Comparison of ENCODE assay signal across 26 cellular contexts in genomic region chr13:94331281-94331680, GRCh38.
A peak's percentile ranks its signal among the peaks of the same experiment; 100 is the strongest.
DNase-seq lines count a peak whose midpoint lies in the region; ATAC-seq, FAIRE-seq and TF ChIP-seq lines count a peak whose summit lies in the region.
"Had no signal": no experiment of that assay in that cellular context is flagged by ENCODE, and none has a peak within 500 bp of the region (broad histone marks: within the 10 kb centered on the region; RNA-seq: fewer than 3 reads in every experiment).

No MANE protein-coding gene starts in this region.

- H2BK15ac ChIP-seq in IMR-90 (ENCODE audit: low read depth, low read length): peak overlapping the region; percentile 34; the same call in 1 of the 3 replicates

- ATAC-seq in IMR-90 (ENCODE audit: low read depth) (no peak), GM19328 (IDR thresholded peaks at IDR 0.05; ENCODE audit: unreplicated experiment) (no peak)
- ATAC-seq: A549 had no signal

- intact Hi-C loops in IMR-90 (cut with micrococcal nuclease): loop anchor here (10.0 kb wide), 1 partner anchor 126 kb away; no protein-coding TSS in a partner anchor
- intact Hi-C loops in head of caudate nucleus (cut with DNase I): no loop called here

- H2AK9ac ChIP-seq in IMR-90 (replicated peaks; ENCODE audit: low read depth, low read length, poor library complexity): no peak overlapping the region

- H3K4me1 ChIP-seq in IMR-90 (ENCODE audit: control insufficient read depth, insufficient read depth, low read length) (peaks cover 30% of the 10 kb centered on the region), astrocyte (ENCODE audit: insufficient read depth, low read length) (peaks cover 27% of the 10 kb centered on the region), HAP-1 (peaks cover 3% of the 10 kb centered on the region; the same call in 1 of the 2 replicates)

- no CpG with 5 or more reads among the region's 3 CpGs for WGBS in IMR-90 (ENCODE audit: extremely low coverage in 2 of 2, insufficient read length in 1 of 2), 2 experiments

- H2AK5ac ChIP-seq in IMR-90 (ENCODE audit: low read depth, low read length): peak overlapping the region; percentile 73; the same call in 1 of the 2 replicates

- no peak overlapping the region for H3K27ac ChIP-seq in IMR-90 (ENCODE audit: insufficient read depth, low read length)
- no peak overlapping the region for H3K27ac ChIP-seq in astrocyte (ENCODE audit: low read depth, low read length)
- H3K27ac ChIP-seq: BLaER1 treated with 17β-estradiol and CSF1 and Interleukin-3, amounts not matched to agents 10 nM and 100 nM; SJSA1 had no signal

- dilution Hi-C loops in IMR-90 (cut with HindIII; ENCODE audit: low sequenced_read_pairs, unreplicated experiment): no loop called here

- TF ChIP-seq CTCF in IMR-90 (conservative IDR thresholded peaks at IDR 0.05; ENCODE audit: low read depth, low read length) (no peak), astrocyte (IDR thresholded peaks at IDR 0.05; ENCODE audit: insufficient read depth, low read depth, low read length) (no peak), nephron (IDR thresholded peaks at IDR 0.05; ENCODE audit: unreplicated experiment in 3 of 3) (no peak)

- no peaks in the 10 kb centered on the region for H3K79me1 ChIP-seq in IMR-90 (ENCODE audit: low read depth in 1 of 2, low read length in 2 of 2)

- no peaks in the 10 kb centered on the region for H3K9me3 ChIP-seq in IMR-90 (ENCODE audit: control insufficient read depth, insufficient read depth, low read length)
- H3K9me3 ChIP-seq in astrocyte (ENCODE audit: insufficient read depth, low read depth, low read length): no peaks in the 10 kb centered on the region
- no peaks in the 10 kb centered on the region for H3K9me3 ChIP-seq in HAP-1
- H3K9me3 ChIP-seq: A549, SJSA1 had no signal

- 0 out of 4 replicates have a peak overlapping the region, but pooled peaks of 1 of the 2 experiments have one; percentile 4 for H4K8ac ChIP-seq in IMR-90 (ENCODE audit: low read depth in 2 of 2, low read length in 2 of 2)

- H2BK20ac ChIP-seq in IMR-90 (ENCODE audit: low read depth, low read length): peak overlapping the region; percentile 69; the same call in 1 of the 2 replicates

- CTCF ChIA-PET in IMR-90 (lab: Yijun Ruan, JAX): no interaction called here

- H3K4me3 ChIP-seq in IMR-90 (ENCODE audit: insufficient read depth, low read depth, low read length) (no peak overlapping the region), astrocyte (ENCODE audit: insufficient read depth, low read depth, low read length) (no peak overlapping the region), HAP-1 (no peak overlapping the region)
- H3K4me3 ChIP-seq: A549; BLaER1 treated with 17β-estradiol and CSF1 and Interleukin-3, amounts not matched to agents 10 nM and 100 nM; SJSA1 had no signal

- FAIRE-seq in astrocyte (lab: Jason Lieb, UNC): peak; percentile 43
- FAIRE-seq: A549, D721Med, GM12891 had no signal

- H4K5ac ChIP-seq in IMR-90 (ENCODE audit: low read depth, low read length): no peak overlapping the region

- no peak overlapping the region for H3K14ac ChIP-seq in IMR-90 (replicated peaks; ENCODE audit: low read depth, low read length)

- no peaks in the 10 kb centered on the region for H3K79me2 ChIP-seq in astrocyte (ENCODE audit: insufficient read depth, low read length)

- H3K4me2 ChIP-seq in IMR-90 (ENCODE audit: low read depth, low read length) (no peak overlapping the region), astrocyte (ENCODE audit: low read length) (no peak overlapping the region)

- no peak for TF ChIP-seq RAD21 in IMR-90 (IDR thresholded peaks at IDR 0.05; ENCODE audit: low read length)

- H2BK5ac ChIP-seq in IMR-90 (ENCODE audit: low read depth, low read length, poor library complexity, severe bottlenecking): no peak overlapping the region

- peak overlapping the region; percentile 46; the same call in 1 of the 2 replicates for H3K4ac ChIP-seq in IMR-90 (ENCODE audit: low read depth, low read length)

- no peak overlapping the region for H4K91ac ChIP-seq in IMR-90 (ENCODE audit: insufficient read depth, low read depth, low read length)

- H3K4me3 Mint-ChIP-seq in astrocyte (ENCODE audit: unreplicated experiment) (no peak overlapping the region), nephron (no peak overlapping the region)

- peaks cover 1% of the 10 kb centered on the region for H3K36me3 Mint-ChIP-seq in astrocyte (ENCODE audit: low read depth, unreplicated experiment)
- peaks cover 6% of the 10 kb centered on the region for H3K36me3 Mint-ChIP-seq in nephron (ENCODE audit: low read depth)

- peaks cover 39% of the 10 kb centered on the region for H3K4me1 Mint-ChIP-seq in astrocyte (ENCODE audit: low read depth, unreplicated experiment)
- H3K4me1 Mint-ChIP-seq in nephron: peaks cover 72% of the 10 kb centered on the region

- no peak for TF ChIP-seq POLR2A in IMR-90 (IDR thresholded peaks at IDR 0.05; ENCODE audit: low read depth, low read length)

- H3K9ac ChIP-seq in IMR-90 (ENCODE audit: low read depth, low read length) (no peak overlapping the region), astrocyte (ENCODE audit: low read length) (no peak overlapping the region)
- H3K9ac ChIP-seq: BLaER1 treated with 17β-estradiol and CSF1 and Interleukin-3, amounts not matched to agents 10 nM and 100 nM had no signal

- H4K20me1 ChIP-seq in IMR-90 (ENCODE audit: insufficient read depth, low read length) (no peaks in the 10 kb centered on the region), astrocyte (ENCODE audit: insufficient read depth, low read length) (no peaks in the 10 kb centered on the region)
- H4K20me1 ChIP-seq: BLaER1 treated with 17β-estradiol and CSF1 and Interleukin-3, amounts not matched to agents 10 nM and 100 nM had no signal

- POLR2A ChIA-PET in IMR-90 (lab: Charles Lee; ENCODE audit: unreplicated experiment): no interaction called here

- BruUV-seq in IMR-90 (replicated peaks; lab: Mats Ljungman, UMichigan): no TSS peak

- H3K36me3 ChIP-seq in IMR-90 (ENCODE audit: control insufficient read depth, insufficient read depth, low read length) (no peaks in the 10 kb centered on the region), astrocyte (ENCODE audit: insufficient read depth, low read length) (no peaks in the 10 kb centered on the region), HAP-1 (replicated peaks) (no peaks in the 10 kb centered on the region)
- H3K36me3 ChIP-seq: BLaER1 treated with 17β-estradiol and CSF1 and Interleukin-3, amounts not matched to agents 10 nM and 100 nM; SJSA1 had no signal

- H3K27me3 Mint-ChIP-seq in astrocyte (ENCODE audit: low read depth, unreplicated experiment) (no peaks in the 10 kb centered on the region), nephron (ENCODE audit: low read depth) (no peaks in the 10 kb centered on the region)

- H2AFZ ChIP-seq in IMR-90 (replicated peaks; ENCODE audit: low read length, poor library complexity): no peak overlapping the region
- no peak overlapping the region for H2AFZ ChIP-seq in astrocyte (ENCODE audit: low read depth, low read length)

- no peaks in the 10 kb centered on the region for H3K9me3 Mint-ChIP-seq in astrocyte (ENCODE audit: unreplicated experiment)
- H3K9me3 Mint-ChIP-seq in nephron: no peaks in the 10 kb centered on the region

- in situ Hi-C loops in IMR-90 (cut with MboI; ENCODE audit: low sequenced_read_pairs) (loop anchor here (25.0 kb wide), 1 partner anchor 1094 kb away; the partner anchor contains the start of gene GPC6), HAP-1 (cut with MboI; ENCODE audit: low sequenced_read_pairs) (no loop called here)

- H3K27ac Mint-ChIP-seq in astrocyte (ENCODE audit: unreplicated experiment) (no peak overlapping the region), nephron (peak overlapping the region; percentile 53 to 75 (median 57))
- H3K27ac Mint-ChIP-seq: CD4-positive, alpha-beta T cell had no signal

- no peaks in the 10 kb centered on the region for H3K27me3 ChIP-seq in IMR-90 (ENCODE audit: control insufficient read depth, insufficient read depth, low read length)
- no peaks in the 10 kb centered on the region for H3K27me3 ChIP-seq in astrocyte (ENCODE audit: insufficient read depth, low read length)
- H3K27me3 ChIP-seq in HAP-1 (ENCODE audit: low read depth): no peaks in the 10 kb centered on the region
- H3K27me3 ChIP-seq: BLaER1 treated with 17β-estradiol and CSF1 and Interleukin-3, amounts not matched to agents 10 nM and 100 nM; SJSA1 had no signal

- 0 out of 2 replicates have a peak overlapping the region, but pooled peaks have one; percentile 14 for H3K18ac ChIP-seq in IMR-90 (ENCODE audit: low read depth, low read length)

- H3K23ac ChIP-seq in IMR-90 (ENCODE audit: low read depth, low read length): no peak overlapping the region

- DNase-seq in IMR-90 (no peak), NCI-H524 treated with DMSO at 0.1 percent for 48 hours (lab: John Stamatoyannopoulos, UW) (peak; percentile 18), astrocyte (ENCODE audit: low read depth) (no peak), HAP-1 (ENCODE audit: low spot score in 2 of 2) (no peak), head of caudate nucleus (no peak)
- DNase-seq: AML-193; CD4-positive, alpha-beta T cell; DMS79 treated with DMSO at 0.1 percent for 48 hours; GF-D8; Karpas-422; NCI-H1092 treated with DMSO at 0.1 percent for 48 hours; NCI-H1436; NCI-H187; NCI-H2081 treated with DMSO at 0.1 percent for 48 hours; NCI-H2171; NCI-H345; NCI-H510A treated with DMSO at 0.1 percent for 48 hours; Right ventricle myocardium superior; RPMI8226 had no signal

- peak overlapping the region; percentile 25; the same call in 1 of the 2 replicates for H2BK120ac ChIP-seq in IMR-90 (ENCODE audit: low read depth, low read length)

- no peak overlapping the region for H3K56ac ChIP-seq in IMR-90 (ENCODE audit: extremely low read depth, insufficient read depth, low read length)

- H3K9me1 ChIP-seq in IMR-90 (ENCODE audit: insufficient read depth, low read length): peaks cover 6% of the 10 kb centered on the region

TF ChIP-seq in IMR-90, 13 proteins besides CTCF, POLR2A, EP300 and RAD21:
- TF ChIP-seq RFX5 (IDR thresholded peaks at IDR 0.05; ENCODE audit: low read depth, low read length): no peak
- TF ChIP-seq MXI1 (IDR thresholded peaks at IDR 0.05; ENCODE audit: borderline replicate concordance, low read depth, low read length): no peak
- no peak for TF ChIP-seq BHLHE40 (IDR thresholded peaks at IDR 0.05; ENCODE audit: low read depth, low read length)
- TF ChIP-seq NFE2L2 (IDR thresholded peaks at IDR 0.05; ENCODE audit: low read depth, low read length): no peak
- TF ChIP-seq CEBPB (IDR thresholded peaks at IDR 0.05; ENCODE audit: low read depth, low read length): no peak
- no peak for TF ChIP-seq CHD1 (IDR thresholded peaks at IDR 0.05; ENCODE audit: low read depth, low read length)
- TF ChIP-seq SMC3 (IDR thresholded peaks at IDR 0.05; ENCODE audit: low read depth, low read length): no peak
- no peak for TF ChIP-seq RCOR1 (IDR thresholded peaks at IDR 0.05; ENCODE audit: insufficient replicate concordance, low read length)
